Comparison of ENCODE assay signal across 8 cellular contexts in the genomic region with DNA sequence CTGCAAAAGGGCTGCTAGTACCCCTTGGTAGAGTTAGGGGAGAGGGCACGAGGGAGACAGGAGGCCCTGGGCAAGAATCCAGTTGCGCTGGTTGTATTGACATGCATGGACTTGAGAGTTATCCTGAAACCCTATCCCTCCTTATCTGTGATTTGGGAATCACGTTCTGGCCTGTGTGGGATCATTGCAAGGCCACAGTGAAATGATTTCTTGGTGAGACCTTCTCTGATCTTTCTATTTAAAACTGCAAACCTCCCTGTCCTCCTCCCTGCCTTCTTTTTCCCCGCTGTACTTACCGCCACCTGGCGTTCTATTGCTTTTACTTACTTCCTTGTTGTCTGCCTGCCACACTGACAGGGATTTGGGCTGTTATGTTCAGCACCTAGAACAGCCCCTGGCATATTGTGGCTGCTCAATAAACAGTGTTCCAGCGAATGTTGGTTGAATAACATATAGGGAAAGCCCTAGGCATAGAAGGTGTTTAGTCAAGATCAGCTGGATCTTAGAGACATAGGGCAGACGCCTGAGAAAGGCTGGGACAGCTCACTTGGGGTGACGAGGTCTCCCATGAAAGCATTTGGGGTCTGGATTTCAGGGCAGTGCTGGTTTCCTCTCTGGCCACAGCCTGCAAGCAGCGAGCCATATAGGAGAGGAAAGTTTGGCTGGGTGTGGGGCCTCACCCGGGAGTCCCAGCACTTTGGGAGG. TPM values are rescaled to one million over a fixed set of nuclear protein-coding genes. Genes with fewer than 3 reads are reported as not detected.
DNase-seq lines count a peak whose midpoint lies in the region; ATAC-seq, FAIRE-seq and TF ChIP-seq lines count a peak whose summit lies in the region.

No MANE protein-coding gene starts in this region.

- in situ Hi-C loops in brain microvascular endothelial cell (cut with HindIII; ENCODE audit: low pct_ligation_motif_present, low sequenced_read_pairs): no loop called here

- 67% methylated on average over 11 of the region's 11 CpGs for WGBS in esophagus muscularis mucosa

- no peak for TF ChIP-seq EP300 in esophagus muscularis mucosa (IDR thresholded peaks at IDR 0.05)

- H3K36me3 ChIP-seq in brain microvascular endothelial cell (replicated peaks) (no peaks in the 10 kb centered on the region), esophagus muscularis mucosa (no peaks in the 10 kb centered on the region)

- DNase-seq in CD14-positive monocyte (ENCODE audit: low spot score): no peak
- peak; percentile 60 for DNase-seq in GM19239 (ENCODE audit: insufficient read length, low spot score)
- peak; percentile 22 for DNase-seq in NCI-H748 (lab: John Stamatoyannopoulos, UW; ENCODE audit: unreplicated experiment)
- peak; percentile 56 for DNase-seq in brain microvascular endothelial cell
- peak; percentile 52 to 54 for DNase-seq in memory B cell (ENCODE audit: low spot score in 2 of 2)
- no peak for DNase-seq in esophagus muscularis mucosa (ENCODE audit: extremely low spot score)
- no peak for DNase-seq in pons (ENCODE audit: low spot score)

- peaks cover 0 to 23% (median 12%) of the 10 kb centered on the region in 4 donors for H3K4me1 ChIP-seq in esophagus muscularis mucosa

- H3K27me3 Mint-ChIP-seq in CD14-positive monocyte (ENCODE audit: low read depth in 3 of 3): peaks cover 26 to 68% (median 43%) of the 10 kb centered on the region in 3 donors
- H3K27me3 Mint-ChIP-seq in memory B cell: no peaks in the 10 kb centered on the region

- FAIRE-seq in GM19239 (lab: Jason Lieb, UNC): peak; percentile 63

- intact Hi-C loops in CD14-positive monocyte (cut with micrococcal nuclease) (no loop called here), esophagus muscularis mucosa (cut with DNase I) (no loop called here)

- H3K27ac Mint-ChIP-seq in CD14-positive monocyte: no peak overlapping the region
- H3K27ac Mint-ChIP-seq in memory B cell: no peak overlapping the region

- H3K4me3 ChIP-seq in brain microvascular endothelial cell (ENCODE audit: low read depth, low read length) (no peak overlapping the region), esophagus muscularis mucosa (no peak overlapping the region)

- no peaks in the 10 kb centered on the region for H3K4me1 Mint-ChIP-seq in CD14-positive monocyte
- peaks cover 6% of the 10 kb centered on the region for H3K4me1 Mint-ChIP-seq in memory B cell

- H3K9me3 ChIP-seq in esophagus muscularis mucosa: no peaks in the 10 kb centered on the region

- H3K36me3 Mint-ChIP-seq in CD14-positive monocyte (no peaks in the 10 kb centered on the region), memory B cell (no peaks in the 10 kb centered on the region)

- TF ChIP-seq CTCF in CD14-positive monocyte (IDR thresholded peaks at IDR 0.05) (peak; percentile 44), brain microvascular endothelial cell (IDR thresholded peaks at IDR 0.05; ENCODE audit: low read depth, low read length, missing control alignments) (peak; percentile 72), esophagus muscularis mucosa (IDR thresholded peaks at IDR 0.05) (no peak)

- H3K27ac ChIP-seq in brain microvascular endothelial cell (no peak overlapping the region), esophagus muscularis mucosa (replicated peaks in 1 of 4) (no peak overlapping the region)

- H3K9me3 Mint-ChIP-seq in CD14-positive monocyte (peaks cover 0 to 6% (median 0%) of the 10 kb centered on the region in 7 donors), memory B cell (no peaks in the 10 kb centered on the region)

- no peak for TF ChIP-seq POLR2A in esophagus muscularis mucosa (IDR thresholded peaks at IDR 0.05; ENCODE audit: low read depth)

- ATAC-seq in memory B cell (ENCODE audit: low read depth) (peak; percentile 95), HG02885 (IDR thresholded peaks at IDR 0.05; ENCODE audit: poor library complexity, unreplicated experiment) (no peak)

- no peak overlapping the region for H3K4me3 Mint-ChIP-seq in CD14-positive monocyte
- no peak overlapping the region for H3K4me3 Mint-ChIP-seq in memory B cell

- H3K27me3 ChIP-seq in brain microvascular endothelial cell (replicated peaks) (peaks cover 5% of the 10 kb centered on the region), esophagus muscularis mucosa (peaks cover 0 to 42% (median 0%) of the 10 kb centered on the region in 4 donors)

RNA-seq across cellular contexts. Expression of a gene that starts 25.6 kb away (rescaled TPM):
- not detected for polyA plus RNA-seq in CD14-positive monocyte
- total RNA-seq in esophagus muscularis mucosa: 10 to 100 TPM in 1 of 4 donors, 1 to 10 TPM in 3; 1.2 to 10.3 (median 3.8) TPM

Comparison
In these comparisons a context has a peak if more than half of its experiments do, and no peak if none do; other contexts are left out.
1. DNase-seq: peak in GM19239 (single experiment), NCI-H748 (single experiment), brain microvascular endothelial cell (single experiment) and memory B cell (2 of 2); none in CD14-positive monocyte (single experiment), esophagus muscularis mucosa (single experiment) and pons (single experiment).
2. CTCF ChIP-seq: peak in CD14-positive monocyte (single experiment) and brain microvascular endothelial cell (single experiment); none in esophagus muscularis mucosa (0 of 3).